1 cellular context compared by ENCODE assay signal in the genomic region with DNA sequence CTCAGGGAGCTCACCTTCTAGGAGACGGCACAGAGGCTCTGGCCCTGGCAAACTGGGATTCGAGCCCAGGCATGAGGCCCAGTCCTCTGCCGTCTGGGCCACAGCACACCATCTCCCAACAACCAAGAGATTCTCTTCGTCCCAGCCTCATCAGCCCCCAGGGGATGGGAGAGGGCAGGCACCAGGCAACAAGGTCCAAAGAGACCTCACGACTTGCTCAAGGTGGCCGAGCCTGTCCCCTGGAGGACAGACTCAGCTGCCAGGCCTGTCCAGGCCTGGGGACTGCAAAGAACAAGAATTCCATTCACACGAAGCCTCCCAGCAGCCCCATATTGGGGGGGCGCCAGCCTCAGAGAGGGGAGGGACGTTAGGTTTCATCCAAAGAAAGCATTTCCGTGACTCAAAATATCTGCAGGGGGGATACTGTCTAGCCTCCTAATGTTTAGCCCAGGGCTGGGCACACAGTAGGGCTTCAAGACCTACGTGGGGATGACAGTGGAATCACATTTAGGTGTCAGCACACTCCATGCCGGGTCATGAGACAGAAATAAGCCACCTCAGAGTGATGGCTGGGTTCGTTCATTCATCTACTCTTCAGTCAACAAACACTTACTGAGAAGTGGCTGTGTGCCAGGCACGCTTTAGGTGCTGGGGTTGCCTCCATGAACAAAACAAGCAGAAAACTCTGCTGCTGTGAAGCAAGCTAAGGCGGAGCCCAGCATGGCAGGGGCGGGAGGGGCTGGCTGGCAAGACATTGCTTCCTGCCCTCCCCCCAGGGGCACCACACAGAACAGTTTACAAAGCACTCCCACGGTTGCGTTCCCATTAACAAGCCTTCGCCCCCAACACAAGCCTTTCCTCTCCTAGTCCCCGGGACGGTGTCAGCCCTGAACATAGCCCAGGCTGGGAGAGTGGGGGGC.
TF ChIP-seq lines count a peak whose summit lies in the region.

No MANE protein-coding gene starts in this region.

TF ChIP-seq in K562, 482 proteins besides CTCF, POLR2A, EP300 and RAD21:
- TF ChIP-seq POLR2G (IDR thresholded peaks at IDR 0.05; ENCODE audit: low read depth, low read length) = 0 out of 2 replicates have a peak, but pooled peaks have one; percentile 27
- TF ChIP-seq RBM17 (IDR thresholded peaks at IDR 0.05; ENCODE audit: borderline replicate concordance, low read depth, low read length) = no peak
- TF ChIP-seq, protein P1, sequence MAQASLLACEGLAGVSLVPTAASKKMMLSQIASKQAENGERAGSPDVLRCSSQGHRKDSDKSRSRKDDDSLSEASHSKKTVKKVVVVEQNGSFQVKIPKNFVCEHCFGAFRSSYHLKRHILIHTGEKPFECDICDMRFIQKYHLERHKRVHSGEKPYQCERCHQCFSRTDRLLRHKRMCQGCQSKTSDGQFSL (CRISPR knock-in tag; IDR thresholded peaks at IDR 0.05) = peak; percentile 32; the same call in 1 of the 2 replicates
- TF ChIP-seq, protein P1 (tag; IDR thresholded peaks at IDR 0.05) = no peak
- TF ChIP-seq NFIC (IDR thresholded peaks at IDR 0.05) = peak; percentile 68
- no peak for TF ChIP-seq TCF7 (IDR thresholded peaks at IDR 0.05; ENCODE audit: borderline replicate concordance)
- TF ChIP-seq, protein P2, sequence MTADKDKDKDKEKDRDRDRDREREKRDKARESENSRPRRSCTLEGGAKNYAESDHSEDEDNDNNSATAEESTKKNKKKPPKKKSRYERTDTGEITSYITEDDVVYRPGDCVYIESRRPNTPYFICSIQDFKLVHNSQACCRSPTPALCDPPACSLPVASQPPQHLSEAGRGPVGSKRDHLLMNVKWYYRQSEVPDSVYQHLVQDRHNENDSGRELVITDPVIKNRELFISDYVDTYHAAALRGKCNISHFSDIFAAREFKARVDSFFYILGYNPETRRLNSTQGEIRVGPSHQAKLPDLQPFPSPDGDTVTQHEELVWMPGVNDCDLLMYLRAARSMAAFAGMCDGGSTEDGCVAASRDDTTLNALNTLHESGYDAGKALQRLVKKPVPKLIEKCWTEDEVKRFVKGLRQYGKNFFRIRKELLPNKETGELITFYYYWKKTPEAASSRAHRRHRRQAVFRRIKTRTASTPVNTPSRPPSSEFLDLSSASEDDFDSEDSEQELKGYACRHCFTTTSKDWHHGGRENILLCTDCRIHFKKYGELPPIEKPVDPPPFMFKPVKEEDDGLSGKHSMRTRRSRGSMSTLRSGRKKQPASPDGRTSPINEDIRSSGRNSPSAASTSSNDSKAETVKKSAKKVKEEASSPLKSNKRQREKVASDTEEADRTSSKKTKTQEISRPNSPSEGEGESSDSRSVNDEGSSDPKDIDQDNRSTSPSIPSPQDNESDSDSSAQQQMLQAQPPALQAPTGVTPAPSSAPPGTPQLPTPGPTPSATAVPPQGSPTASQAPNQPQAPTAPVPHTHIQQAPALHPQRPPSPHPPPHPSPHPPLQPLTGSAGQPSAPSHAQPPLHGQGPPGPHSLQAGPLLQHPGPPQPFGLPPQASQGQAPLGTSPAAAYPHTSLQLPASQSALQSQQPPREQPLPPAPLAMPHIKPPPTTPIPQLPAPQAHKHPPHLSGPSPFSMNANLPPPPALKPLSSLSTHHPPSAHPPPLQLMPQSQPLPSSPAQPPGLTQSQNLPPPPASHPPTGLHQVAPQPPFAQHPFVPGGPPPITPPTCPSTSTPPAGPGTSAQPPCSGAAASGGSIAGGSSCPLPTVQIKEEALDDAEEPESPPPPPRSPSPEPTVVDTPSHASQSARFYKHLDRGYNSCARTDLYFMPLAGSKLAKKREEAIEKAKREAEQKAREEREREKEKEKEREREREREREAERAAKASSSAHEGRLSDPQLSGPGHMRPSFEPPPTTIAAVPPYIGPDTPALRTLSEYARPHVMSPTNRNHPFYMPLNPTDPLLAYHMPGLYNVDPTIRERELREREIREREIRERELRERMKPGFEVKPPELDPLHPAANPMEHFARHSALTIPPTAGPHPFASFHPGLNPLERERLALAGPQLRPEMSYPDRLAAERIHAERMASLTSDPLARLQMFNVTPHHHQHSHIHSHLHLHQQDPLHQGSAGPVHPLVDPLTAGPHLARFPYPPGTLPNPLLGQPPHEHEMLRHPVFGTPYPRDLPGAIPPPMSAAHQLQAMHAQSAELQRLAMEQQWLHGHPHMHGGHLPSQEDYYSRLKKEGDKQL (CRISPR knock-in tag; IDR thresholded peaks at IDR 0.05; ENCODE audit: borderline replicate concordance) = no peak
- no peak for TF ChIP-seq ETV5 (CRISPR knock-in tag; IDR thresholded peaks at IDR 0.05; ENCODE audit: low read depth)
- TF ChIP-seq ZKSCAN1 (IDR thresholded peaks at IDR 0.05; ENCODE audit: low read depth, low read length) = peak; percentile 96
- TF ChIP-seq, protein P3, sequence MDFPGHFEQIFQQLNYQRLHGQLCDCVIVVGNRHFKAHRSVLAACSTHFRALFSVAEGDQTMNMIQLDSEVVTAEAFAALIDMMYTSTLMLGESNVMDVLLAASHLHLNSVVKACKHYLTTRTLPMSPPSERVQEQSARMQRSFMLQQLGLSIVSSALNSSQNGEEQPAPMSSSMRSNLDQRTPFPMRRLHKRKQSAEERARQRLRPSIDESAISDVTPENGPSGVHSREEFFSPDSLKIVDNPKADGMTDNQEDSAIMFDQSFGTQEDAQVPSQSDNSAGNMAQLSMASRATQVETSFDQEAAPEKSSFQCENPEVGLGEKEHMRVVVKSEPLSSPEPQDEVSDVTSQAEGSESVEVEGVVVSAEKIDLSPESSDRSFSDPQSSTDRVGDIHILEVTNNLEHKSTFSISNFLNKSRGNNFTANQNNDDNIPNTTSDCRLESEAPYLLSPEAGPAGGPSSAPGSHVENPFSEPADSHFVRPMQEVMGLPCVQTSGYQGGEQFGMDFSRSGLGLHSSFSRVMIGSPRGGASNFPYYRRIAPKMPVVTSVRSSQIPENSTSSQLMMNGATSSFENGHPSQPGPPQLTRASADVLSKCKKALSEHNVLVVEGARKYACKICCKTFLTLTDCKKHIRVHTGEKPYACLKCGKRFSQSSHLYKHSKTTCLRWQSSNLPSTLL (IDR thresholded peaks at IDR 0.05) = no peak
